ENCODE assay signal across 8 cellular contexts in genomic region chr7:122219253-122219865, GRCh38.
DNase-seq lines count a peak whose midpoint lies in the region; ATAC-seq and TF ChIP-seq lines count a peak whose summit lies in the region.

No MANE protein-coding gene starts in this region.

- TF ChIP-seq CTCF in 22Rv1 (IDR thresholded peaks at IDR 0.05) (peak; percentile 87), GM13977 (IDR thresholded peaks at IDR 0.05; ENCODE audit: extremely low read depth, insufficient read depth, missing control alignments) (peak; percentile 57), prostate gland (IDR thresholded peaks at IDR 0.05) (peak in 3 of 4 experiments; percentile 56 to 72 (median 65))

- H3K27ac ChIP-seq in 22Rv1 (no peak overlapping the region), prostate gland (no peak overlapping the region)

- no peaks in the 10 kb centered on the region for H3K27me3 ChIP-seq in prostate gland (replicated peaks; ENCODE audit: insufficient read depth)

- in situ Hi-C loops in GM13977 (cut with MboI; ENCODE audit: low pct_unique_long_range_greater_than_20kb, low sequenced_read_pairs, unreplicated experiment) = loop anchor here (25.0 kb wide), 1 partner anchor 293 kb away; no protein-coding TSS in a partner anchor

- no peaks in the 10 kb centered on the region for H3K36me3 ChIP-seq in prostate gland

- H3K4me3 ChIP-seq in prostate gland = no peak overlapping the region

- intact Hi-C loops in prostate gland (cut with DNase I) = loop anchor here (5.0 kb wide), 1 partner anchor 308 kb away; no protein-coding TSS in a partner anchor

- no peak for TF ChIP-seq POLR2A in prostate gland (IDR thresholded peaks at IDR 0.05)

- no peaks in the 10 kb centered on the region for H3K4me1 ChIP-seq in prostate gland (replicated peaks)

- H3K9me3 ChIP-seq in prostate gland = no peaks in the 10 kb centered on the region

- ATAC-seq in GM18520 (IDR thresholded peaks at IDR 0.05; ENCODE audit: unreplicated experiment) = no peak
- ATAC-seq in stimulated activated naive CD8-positive, alpha-beta T cell treated with anti-CD3 and anti-CD28 coated beads, Interleukin-15, Interleukin-2, amounts not matched to agents 100 U/mL and 50 U/mL, for 24 hours = no peak

- DNase-seq in GM13977 (ENCODE audit: low spot score) = no peak
- peak; percentile 4 for DNase-seq in NCI-H2171 (lab: John Stamatoyannopoulos, UW)
- peak; percentile 16 to 28 for DNase-seq in dermis microvascular lymphatic vessel endothelial cell (ENCODE audit: low read depth in 2 of 2)
- DNase-seq in prostate gland (ENCODE audit: low spot score) = no peak
- no peak for DNase-seq in stimulated activated naive CD8-positive, alpha-beta T cell treated with anti-CD3 and anti-CD28 coated beads, Interleukin-15, Interleukin-2, amounts not matched to agents 100 U/mL and 50 U/mL, for 24 hours
- no peak for DNase-seq in MV-4-11 (lab: John Stamatoyannopoulos, UW)

Comparison
In these comparisons a context has a peak if more than half of its experiments do, and no peak if none do; other contexts are left out.
1. DNase-seq: peak in NCI-H2171 (single experiment) and dermis microvascular lymphatic vessel endothelial cell (2 of 2); none in GM13977 (single experiment), prostate gland (single experiment), stimulated activated naive CD8-positive, alpha-beta T cell treated with anti-CD3 and anti-CD28 coated beads, Interleukin-15, Interleukin-2, amounts not matched to agents 100 U/mL and 50 U/mL, for 24 hours (single experiment) and MV-4-11 (single experiment).
2. Peak in every context shown above with its lines, with median percentiles within 50 percentile points of each other: CTCF ChIP-seq.